In the genomic region with DNA sequence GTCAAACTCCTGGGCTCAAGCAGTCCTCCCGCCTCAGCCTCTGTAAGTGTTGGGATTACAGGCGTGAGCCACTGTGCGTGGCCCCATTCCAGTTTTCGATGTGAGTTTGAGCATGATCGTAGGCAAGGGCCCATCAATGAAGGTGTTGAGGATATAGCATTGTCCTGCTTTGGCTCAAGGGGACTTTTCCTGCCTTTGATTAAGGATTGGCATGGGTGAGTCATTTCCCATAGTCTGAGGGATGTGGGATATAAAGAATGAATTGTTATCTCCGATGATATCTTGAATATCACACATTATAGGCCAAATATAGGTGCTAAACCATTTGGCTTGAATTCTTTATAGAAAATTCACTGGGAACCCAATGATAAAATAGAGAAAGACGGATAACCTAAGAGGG, we compare ENCODE assay signal across 31 cellular contexts. TPM values are rescaled to one million over a fixed set of nuclear protein-coding genes. Genes with fewer than 3 reads are reported as not detected.
DNase-seq lines count a peak whose midpoint lies in the region; ATAC-seq, FAIRE-seq and TF ChIP-seq lines count a peak whose summit lies in the region.
"Had no signal": no experiment of that assay in that cellular context is flagged by ENCODE, and none has a peak within 500 bp of the region (broad histone marks: within the 10 kb centered on the region; RNA-seq: fewer than 3 reads in every experiment).

No MANE protein-coding gene starts in this region.

- H3K27ac ChIP-seq in SK-N-SH (ENCODE audit: low read depth in 2 of 2, low read length in 1 of 2) (no peak overlapping the region), PC-9 (peak overlapping the region; percentile 61), gastrocnemius medialis (peak overlapping the region; percentile 5 to 69 (median 32)), pancreas (no peak overlapping the region)
- H3K27ac ChIP-seq: 22Rv1, dorsolateral prefrontal cortex, heart right ventricle, spleen, thoracic aorta, WERI-Rb-1 had no signal

- TF ChIP-seq POLR2A in gastrocnemius medialis (IDR thresholded peaks at IDR 0.05), result no peak

- H3K4me3 ChIP-seq in SK-N-SH (ENCODE audit: low read depth in 2 of 2, low read length in 1 of 2) (no peak overlapping the region), PC-9 (no peak overlapping the region), gastrocnemius medialis (no peak overlapping the region), pancreas (no peak overlapping the region)
- H3K4me3 ChIP-seq: dorsolateral prefrontal cortex, HAP-1, heart right ventricle, spleen, thoracic aorta had no signal

- H3K79me2 ChIP-seq in SK-N-SH (ENCODE audit: insufficient read depth) (peaks cover 10% of the 10 kb centered on the region), PC-9 (ENCODE audit: low read depth) (peaks cover 5% of the 10 kb centered on the region)

- peak overlapping the region in 1 of 2 donors; percentile 46 for H3K4me3 Mint-ChIP-seq in effector memory CD8-positive, alpha-beta T cell
- H3K4me3 Mint-ChIP-seq: activated CD4-positive, alpha-beta T cell treated with anti-CD3 and anti-CD28 coated beads, Interleukin-2, amount 10 ng/mL, durations not matched to agents 24 days and 14 days; activated CD8-positive, alpha-beta memory T cell treated with anti-CD3 and anti-CD28 coated beads, Interleukin-2, amount 10 ng/mL, durations not matched to agents 7 days and 5 days; activated naive CD4-positive, alpha-beta T cell treated with anti-CD3 and anti-CD28 coated beads for 36 hours; activated T-cell treated with anti-CD3 and anti-CD28 coated beads, Interleukin-2, amount 50 U/mL, for 72 hours; mesothelial cell of epicardium; T-helper 2 cell treated with Interferon-gamma antibody and Interleukin-4, amounts not matched to agents 5 μg/mL and 100 μg/mL, for 36 hours had no signal

- H3K4me1 ChIP-seq in SK-N-SH (ENCODE audit: control insufficient read depth in 1 of 2, insufficient read depth in 2 of 2, low read depth in 1 of 2, low read length in 1 of 2) (peaks cover under 1 to 3% of the 10 kb centered on the region in 2 experiments; a peak in 2 of 4 replicates), PC-9 (replicated peaks; ENCODE audit: insufficient read depth) (peaks cover 13% of the 10 kb centered on the region), gastrocnemius medialis (peaks cover 43 to 45% of the 10 kb centered on the region in 2 donors), pancreas (peaks cover 0 to 3% (median 2%) of the 10 kb centered on the region in 3 donors)
- H3K4me1 ChIP-seq: HAP-1 had no signal

- intact Hi-C loops in PC-9 (cut with micrococcal nuclease; ENCODE audit: unreplicated experiment) (no loop called here), gastrocnemius medialis (cut with DNase I; ENCODE audit: low total_unique reads) (no loop called here), pancreas (cut with DNase I) (no loop called here)

- H3K36me3 ChIP-seq in SK-N-SH (replicated peaks in 1 of 2; ENCODE audit: control insufficient read depth in 1 of 2, insufficient read depth in 2 of 2, low read length in 1 of 2), result no peaks in the 10 kb centered on the region
- H3K36me3 ChIP-seq in PC-9 (ENCODE audit: low read depth), result no peaks in the 10 kb centered on the region
- no peaks in the 10 kb centered on the region for H3K36me3 ChIP-seq in gastrocnemius medialis
- no peaks in the 10 kb centered on the region for H3K36me3 ChIP-seq in pancreas
- H3K36me3 ChIP-seq: HAP-1, heart right ventricle, spleen, thoracic aorta, WERI-Rb-1 had no signal

- H3K27me3 Mint-ChIP-seq in effector memory CD8-positive, alpha-beta T cell, result no peaks in the 10 kb centered on the region
- H3K27me3 Mint-ChIP-seq: activated CD4-positive, alpha-beta T cell treated with anti-CD3 and anti-CD28 coated beads, Interleukin-2, amount 10 ng/mL, durations not matched to agents 24 days and 14 days; activated CD8-positive, alpha-beta memory T cell treated with anti-CD3 and anti-CD28 coated beads, Interleukin-2, amount 10 ng/mL, durations not matched to agents 7 days and 5 days; naive thymus-derived CD8-positive, alpha-beta T cell had no signal

- TF ChIP-seq RAD21 in SK-N-SH (IDR thresholded peaks at IDR 0.05; ENCODE audit: low read length), result no peak

- H3F3A ChIP-seq in SK-N-SH (replicated peaks; ENCODE audit: insufficient read depth) (no peaks in the 10 kb centered on the region), PC-9 (ENCODE audit: insufficient read depth, low read depth) (peaks cover 8% of the 10 kb centered on the region; the same call in 1 of the 2 replicates)

- BruUV-seq in PC-9 (replicated peaks; lab: Mats Ljungman, UMichigan), result no TSS peak

- H3K9me3 ChIP-seq in SK-N-SH, result no peaks in the 10 kb centered on the region
- no peaks in the 10 kb centered on the region for H3K9me3 ChIP-seq in PC-9 (ENCODE audit: insufficient read depth, low read depth)
- H3K9me3 ChIP-seq in gastrocnemius medialis, result no peaks in the 10 kb centered on the region
- H3K9me3 ChIP-seq in pancreas, result no peaks in the 10 kb centered on the region
- H3K9me3 ChIP-seq: HAP-1, heart right ventricle, spleen, thoracic aorta had no signal

- H3K9me2 ChIP-seq in SK-N-SH, result no peaks in the 10 kb centered on the region
- no peaks in the 10 kb centered on the region for H3K9me2 ChIP-seq in PC-9 (ENCODE audit: insufficient read depth)

- H3K9ac ChIP-seq in SK-N-SH, result no peak overlapping the region

- peaks cover 43 to 48% of the 10 kb centered on the region in 2 donors for H3K4me1 Mint-ChIP-seq in effector memory CD8-positive, alpha-beta T cell (ENCODE audit: low read depth in 2 of 2)
- H3K4me1 Mint-ChIP-seq: mesothelial cell of epicardium had no signal

- ATAC-seq in SK-N-SH treated with all-trans-retinoic acid at 6 μM for 48 hours, result no peak
- ATAC-seq in effector memory CD8-positive, alpha-beta T cell (replicated peaks), result no peak
- ATAC-seq in gastrocnemius medialis, result no peak
- ATAC-seq in GM19397 (IDR thresholded peaks at IDR 0.05; ENCODE audit: unreplicated experiment), result no peak
- ATAC-seq in pancreas, result no peak
- ATAC-seq: activated CD8-positive, alpha-beta memory T cell treated with anti-CD3 and anti-CD28 coated beads, Interleukin-2, amount 10 ng/mL, durations not matched to agents 7 days and 5 days; activated T-cell treated with anti-CD3 and anti-CD28 coated beads, Interleukin-2, amount 50 U/mL, for 72 hours; heart right ventricle; left lobe of liver; naive thymus-derived CD8-positive, alpha-beta T cell; stimulated activated naive CD8-positive, alpha-beta T cell treated with anti-CD3 and anti-CD28 coated beads, Interleukin-15, Interleukin-2, amounts not matched to agents 100 U/mL and 50 U/mL, for 24 hours had no signal

- CTCF ChIA-PET in SK-N-SH (lab: Yijun Ruan, JAX), result no interaction called here
- CTCF ChIA-PET in PC-9 (lab: Charles Lee), result no interaction called here

- H3K4me2 ChIP-seq in SK-N-SH (no peak overlapping the region), PC-9 (peak overlapping the region; percentile 16; the same call in 1 of the 2 replicates)

- WGBS in SK-N-SH (ENCODE audit: low lambda C conversion rate), result 86% methylated on average over 7 of the region's 7 CpGs
- WGBS in pancreas, 2 donors, result 90 to 91% methylated on average over 7 of the region's 7 CpGs

- no peaks in the 10 kb centered on the region for H3K9me3 Mint-ChIP-seq in effector memory CD8-positive, alpha-beta T cell
- H3K9me3 Mint-ChIP-seq: activated CD4-positive, alpha-beta T cell treated with anti-CD3 and anti-CD28 coated beads, Interleukin-2, amount 10 ng/mL, durations not matched to agents 24 days and 14 days; activated naive CD4-positive, alpha-beta T cell treated with anti-CD3 and anti-CD28 coated beads for 36 hours; activated T-cell treated with anti-CD3 and anti-CD28 coated beads, Interleukin-2, amount 50 U/mL, for 72 hours; naive thymus-derived CD8-positive, alpha-beta T cell; T-helper 2 cell treated with Interferon-gamma antibody and Interleukin-4, amounts not matched to agents 5 μg/mL and 100 μg/mL, for 36 hours had no signal

- TF ChIP-seq EP300 in SK-N-SH (IDR thresholded peaks at IDR 0.05; ENCODE audit: borderline replicate concordance in 1 of 2, low read depth in 1 of 2, low read length in 1 of 2), result no peak

- POLR2A ChIA-PET in SK-N-SH (lab: Yijun Ruan, JAX), result interaction anchor here (0.7 kb wide), 1 partner anchor 15 kb away, joined by 5 read pairs; no protein-coding TSS in a partner anchor
- POLR2A ChIA-PET in PC-9 (lab: Charles Lee; ENCODE audit: unreplicated experiment), result no interaction called here

- H3K36me3 Mint-ChIP-seq in effector memory CD8-positive, alpha-beta T cell (ENCODE audit: insufficient read depth), result no peaks in the 10 kb centered on the region
- H3K36me3 Mint-ChIP-seq: mesothelial cell of epicardium had no signal

- DNase-seq in SK-N-SH (no peak), PC-9 (peak in 1 of 2 experiments; percentile 59), gastrocnemius medialis (no peak), pancreas (no peak)
- DNase-seq in effector memory CD8-positive, alpha-beta T cell, result no peak
- no peak for DNase-seq in stimulated activated CD4-positive, alpha-beta T cell treated with anti-CD3 and anti-CD28 coated beads, Interleukin-15, amount 100 ng/mL, for 24 hours
- DNase-seq: activated CD4-positive, alpha-beta T cell treated with anti-CD3 and anti-CD28 coated beads, Interleukin-2, amount 10 ng/mL, durations not matched to agents 24 days and 14 days; activated CD8-positive, alpha-beta memory T cell treated with anti-CD3 and anti-CD28 coated beads, Interleukin-2, amount 10 ng/mL, durations not matched to agents 7 days and 5 days; activated naive CD4-positive, alpha-beta T cell treated with anti-CD3 and anti-CD28 coated beads for 36 hours; activated T-cell treated with anti-CD3 and anti-CD28 coated beads, Interleukin-2, amount 50 U/mL, for 72 hours; aorta; DND-41; dorsolateral prefrontal cortex; heart right ventricle; Kasumi-1; naive thymus-derived CD8-positive, alpha-beta T cell; NCI-H1048; NCI-H187 treated with DMSO at 0.1 percent for 48 hours; NCI-H526; spleen; stimulated activated naive CD8-positive, alpha-beta T cell treated with anti-CD3 and anti-CD28 coated beads, Interleukin-15, Interleukin-2, amounts not matched to agents 100 U/mL and 50 U/mL, for 24 hours; WERI-Rb-1 had no signal

- in situ Hi-C loops in gastrocnemius medialis (cut with MboI; ENCODE audit: low sequenced_read_pairs in 4 of 4), result no loop called here

- H4K20me1 ChIP-seq in SK-N-SH (ENCODE audit: insufficient read depth) (no peaks in the 10 kb centered on the region), PC-9 (ENCODE audit: insufficient read depth) (no peaks in the 10 kb centered on the region)

- H2AFZ ChIP-seq in SK-N-SH (ENCODE audit: low read depth) (no peak overlapping the region), PC-9 (no peak overlapping the region)

- H3K27me3 ChIP-seq in SK-N-SH (ENCODE audit: insufficient read depth) (no peaks in the 10 kb centered on the region), PC-9 (ENCODE audit: insufficient read depth, low read depth) (no peaks in the 10 kb centered on the region), gastrocnemius medialis (no peaks in the 10 kb centered on the region), pancreas (no peaks in the 10 kb centered on the region)
- H3K27me3 ChIP-seq: heart right ventricle, spleen had no signal

- H3K27ac Mint-ChIP-seq in effector memory CD8-positive, alpha-beta T cell, result peak overlapping the region; percentile 62 to 68
- H3K27ac Mint-ChIP-seq: activated CD4-positive, alpha-beta T cell treated with anti-CD3 and anti-CD28 coated beads, Interleukin-2, amount 10 ng/mL, durations not matched to agents 24 days and 14 days; activated CD8-positive, alpha-beta memory T cell treated with anti-CD3 and anti-CD28 coated beads, Interleukin-2, amount 10 ng/mL, durations not matched to agents 7 days and 5 days; activated naive CD4-positive, alpha-beta T cell treated with anti-CD3 and anti-CD28 coated beads for 36 hours; activated T-cell treated with anti-CD3 and anti-CD28 coated beads, Interleukin-2, amount 50 U/mL, for 72 hours; mesothelial cell of epicardium; T-helper 2 cell treated with Interferon-gamma antibody and Interleukin-4, amounts not matched to agents 5 μg/mL and 100 μg/mL, for 36 hours had no signal

- no peak for TF ChIP-seq CTCF in SK-N-SH (IDR thresholded peaks at IDR 0.05)
- no peak for TF ChIP-seq CTCF in PC-9 (conservative IDR thresholded peaks at IDR 0.05)
- no peak for TF ChIP-seq CTCF in gastrocnemius medialis (IDR thresholded peaks at IDR 0.05 in 4 of 5, conservative IDR thresholded peaks at IDR 0.05 in 1 of 5)
- no peak for TF ChIP-seq CTCF in pancreas (IDR thresholded peaks at IDR 0.05)

- FAIRE-seq in pancreas (lab: Jason Lieb, UNC), result no peak
- FAIRE-seq: GM12891 had no signal

RNA-seq across cellular contexts. Expression of a gene that starts 30.4 kb away (rescaled TPM):
- polyA plus RNA-seq in SK-N-SH (2012; rRNA removed) (21.8 and 29.5 TPM in 2 replicates), pancreas (10 to 100 TPM; 10.2 to 13.3 TPM)
- 21.3 and 29.7 TPM in 2 replicates for polyA plus RNA-seq in SK-N-SH (2012; cell fraction: cytosol; rRNA removed)
- 32.6 and 41.8 TPM in 2 replicates for polyA plus RNA-seq in SK-N-SH (2012; cell fraction: nucleus; rRNA removed)
- total RNA-seq in PC-9 (2021) (26.8 and 28.3 TPM in 2 replicates), gastrocnemius medialis (100 to 1,000 TPM in 1 of 4 donors, 10 to 100 TPM in 3; 45.9 to 132 (median 87.3) TPM), pancreas (10 to 100 TPM; 17.0 to 28.9 (median 20.4) TPM)

RNA-seq across cellular contexts. Expression of a gene that starts 45.1 kb away (rescaled TPM):
- polyA plus RNA-seq in SK-N-SH (2012; rRNA removed) (61.0 and 73.7 TPM in 2 replicates), pancreas (10 to 100 TPM; 13.6 to 18.5 TPM)
- 38.0 and 64.2 TPM in 2 replicates for polyA plus RNA-seq in SK-N-SH (2012; cell fraction: cytosol; rRNA removed)
- 27.9 and 34.4 TPM in 2 replicates for polyA plus RNA-seq in SK-N-SH (2012; cell fraction: nucleus; rRNA removed)
- total RNA-seq in PC-9 (2021) (31.0 and 36.1 TPM in 2 replicates), gastrocnemius medialis (10 to 100 TPM; 38.0 to 77.4 (median 46.9) TPM), pancreas (10 to 100 TPM in 5 of 6 donors, 1 to 10 TPM in 1; 9.0 to 27.5 (median 14.0) TPM)

Comparison
In these comparisons a context has a peak if more than half of its experiments do, and no peak if none do; other contexts are left out.
1. H3K27ac ChIP-seq: peak in PC-9 (single experiment) and gastrocnemius medialis (4 of 4); none in SK-N-SH (0 of 2) and pancreas (0 of 4).